In the genomic region with DNA sequence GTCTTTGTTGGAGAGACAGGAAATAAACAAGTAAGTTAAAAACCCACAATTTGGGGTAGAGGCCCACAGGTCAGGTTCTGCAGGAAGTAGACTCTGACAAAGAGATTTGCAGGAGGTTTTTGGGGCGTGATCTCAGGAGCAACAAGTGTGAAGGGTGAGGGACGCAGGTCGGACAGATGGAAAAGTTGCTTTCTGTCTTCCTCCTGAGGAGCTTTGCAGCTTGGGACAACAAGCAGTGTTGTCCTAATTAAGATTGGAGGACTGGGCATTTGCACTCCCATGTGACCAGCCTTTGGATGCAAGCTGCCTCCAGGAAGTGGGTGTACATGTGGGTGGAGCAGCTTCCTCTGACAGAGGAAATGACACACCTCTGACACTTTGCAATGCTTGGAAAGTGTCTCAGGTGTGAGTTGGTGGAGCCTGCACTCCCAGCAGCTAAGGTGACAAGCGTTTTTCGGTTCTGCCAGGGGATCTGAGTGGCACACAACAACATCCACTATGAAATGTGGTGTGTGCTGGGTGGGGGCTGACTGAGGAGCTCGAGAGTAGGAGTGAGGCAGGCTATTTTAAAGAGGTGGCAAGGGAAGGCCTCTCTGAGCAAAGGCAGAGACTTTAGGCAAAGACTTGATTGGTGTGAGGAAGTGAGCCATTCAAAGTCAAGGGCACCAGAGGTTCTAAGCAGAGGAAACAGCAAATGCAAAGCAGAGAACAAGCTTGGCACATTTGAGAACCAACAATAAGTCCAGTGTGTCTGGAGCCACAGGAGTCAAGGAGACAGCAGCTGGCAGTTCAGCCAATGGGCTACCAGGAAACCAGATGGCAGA, we compare ENCODE assay signal across 8 cellular contexts.
DNase-seq lines count a peak whose midpoint lies in the region; ATAC-seq lines count a peak whose summit lies in the region.

No MANE protein-coding gene starts in this region.

- peaks cover 75% of the 10 kb centered on the region for H3K4me1 ChIP-seq in mononuclear cell (ENCODE audit: insufficient read depth, low read length)

- peak overlapping the region; percentile 10 for H3K4me3 ChIP-seq in mononuclear cell (ENCODE audit: low read length)

- H3K27me3 ChIP-seq in mononuclear cell (ENCODE audit: insufficient read depth, low read length), result no peaks in the 10 kb centered on the region

- DNase-seq in NAMALWA (ENCODE audit: low spot score) (peak; percentile 2), NCI-H1092 (lab: John Stamatoyannopoulos, UW) (no peak), NCI-H226 (no peak), SHP77 (lab: John Stamatoyannopoulos, UW) (no peak)
- DNase-seq in activated T-helper 9 cell treated with anti-CD3 and anti-CD28 coated beads, Interleukin-2, amount 50 U/mL, for 16 hours (ENCODE audit: low read depth), result peak; percentile 61

- ATAC-seq in GM18517 (IDR thresholded peaks at IDR 0.05; ENCODE audit: unreplicated experiment), result peak; percentile 62

- H3K9me3 ChIP-seq in mononuclear cell (ENCODE audit: low read depth, low read length), result no peaks in the 10 kb centered on the region

- H3K27ac ChIP-seq in temporal lobe (ENCODE audit: low read depth, low read length), result peak overlapping the region; percentile 47

Comparison
In these comparisons a context has a peak if more than half of its experiments do, and no peak if none do; other contexts are left out.
1. DNase-seq: peak in NAMALWA (single experiment) and activated T-helper 9 cell treated with anti-CD3 and anti-CD28 coated beads, Interleukin-2, amount 50 U/mL, for 16 hours (single experiment); none in NCI-H1092 (single experiment), NCI-H226 (single experiment) and SHP77 (0 of 2).